ENCODE assay signal across 13 cellular contexts in genomic region chr19:37333457-37333856, GRCh38. TPM values are rescaled to one million over a fixed set of nuclear protein-coding genes. Genes with fewer than 3 reads are reported as not detected.
DNase-seq lines count a peak whose midpoint lies in the region; ATAC-seq, FAIRE-seq and TF ChIP-seq lines count a peak whose summit lies in the region.
"Had no signal": no experiment of that assay in that cellular context is flagged by ENCODE, and none has a peak within 500 bp of the region (broad histone marks: within the 10 kb centered on the region; RNA-seq: fewer than 3 reads in every experiment).

No MANE protein-coding gene starts in this region.

- H3K9me3 Mint-ChIP-seq in astrocyte (ENCODE audit: unreplicated experiment) (no peaks in the 10 kb centered on the region), immature natural killer cell (peaks cover 0 to 2% (median 0%) of the 10 kb centered on the region in 6 donors)

- H3K36me3 ChIP-seq in astrocyte (ENCODE audit: insufficient read depth, low read length) = peaks cover 14% of the 10 kb centered on the region
- peaks cover 4 to 8% of the 10 kb centered on the region in 2 experiments for H3K36me3 ChIP-seq in trophoblast cell (ENCODE audit: control insufficient read depth in 1 of 2, insufficient read depth in 2 of 2, low read length in 2 of 2)

- H2AK5ac ChIP-seq in trophoblast cell (ENCODE audit: low read length) = no peak overlapping the region

- no peak for FAIRE-seq in astrocyte (lab: Jason Lieb, UNC)

- ATAC-seq in omental fat pad (ENCODE audit: low FRiP score) (no peak), GM18907 (IDR thresholded peaks at IDR 0.05; ENCODE audit: unreplicated experiment) (no peak)

- H3K23ac ChIP-seq in trophoblast cell (ENCODE audit: low read length) = no peak overlapping the region

- peaks cover 7% of the 10 kb centered on the region for H3K4me1 Mint-ChIP-seq in astrocyte (ENCODE audit: low read depth, unreplicated experiment)
- peaks cover 24 to 31% of the 10 kb centered on the region in 2 donors for H3K4me1 Mint-ChIP-seq in immature natural killer cell

- H3K27me3 Mint-ChIP-seq in astrocyte (ENCODE audit: low read depth, unreplicated experiment) (no peaks in the 10 kb centered on the region), immature natural killer cell (ENCODE audit: low read depth in 3 of 3) (peaks cover 0 to 2% (median 0%) of the 10 kb centered on the region in 3 donors)
- H3K27me3 Mint-ChIP-seq: stimulated activated naive CD8-positive, alpha-beta T cell treated with anti-CD3 and anti-CD28 coated beads, Interleukin-15, Interleukin-2, amounts not matched to agents 100 ng/mL and 50 ng/mL, for 24 hours had no signal

- no peak overlapping the region for H3K14ac ChIP-seq in trophoblast cell (ENCODE audit: low read length)

- DNase-seq in Caki2 (ENCODE audit: low read depth) = peak; percentile 26
- DNase-seq in astrocyte (ENCODE audit: low read depth) = peak; percentile 13
- no peak for DNase-seq in immature natural killer cell
- DNase-seq in omental fat pad (ENCODE audit: low spot score) = no peak
- no peak for DNase-seq in activated CD4-positive, alpha-beta T cell treated with anti-CD3 and anti-CD28 coated beads, Interleukin-2, amount 50 U/mL, for 1 hour
- no peak for DNase-seq in trophoblast cell
- DNase-seq: NCI-H1930 had no signal

- no peak overlapping the region for H2BK120ac ChIP-seq in trophoblast cell (ENCODE audit: insufficient read depth, low read length, poor library complexity)

- H4K91ac ChIP-seq in trophoblast cell (ENCODE audit: low read depth, low read length) = no peak overlapping the region

- peaks cover 6% of the 10 kb centered on the region for H3K4me1 ChIP-seq in astrocyte (ENCODE audit: insufficient read depth, low read length)
- H3K4me1 ChIP-seq in trophoblast cell (ENCODE audit: control insufficient read depth in 1 of 2, insufficient read depth in 2 of 2, low read length in 2 of 2) = peaks cover 10 to 13% of the 10 kb centered on the region in 2 experiments

- H3K27ac ChIP-seq in 22Rv1 = peak overlapping the region; percentile 33
- no peak overlapping the region for H3K27ac ChIP-seq in astrocyte (ENCODE audit: low read depth, low read length)
- no peak overlapping the region for H3K27ac ChIP-seq in trophoblast cell (ENCODE audit: low read depth, low read length)
- H3K27ac ChIP-seq: C4-2B, KMS-11, SJSA1 had no signal

- H3K36me3 Mint-ChIP-seq in astrocyte (ENCODE audit: low read depth, unreplicated experiment) (peaks cover 33% of the 10 kb centered on the region), immature natural killer cell (peaks cover 7 to 28% (median 22%) of the 10 kb centered on the region in 3 donors)

- H3K9ac ChIP-seq in astrocyte (ENCODE audit: low read length) (no peak overlapping the region), trophoblast cell (ENCODE audit: low read length) (no peak overlapping the region)
- H3K9ac ChIP-seq: KMS-11 had no signal

- WGBS in trophoblast cell (ENCODE audit: extremely low coverage, insufficient coverage, insufficient read length) = no CpG with 5 or more reads among the region's 1 CpG

- no peak overlapping the region for H2BK5ac ChIP-seq in trophoblast cell (ENCODE audit: low read depth, low read length, poor library complexity)

- H3K4ac ChIP-seq in trophoblast cell (ENCODE audit: low read depth, low read length) = no peak overlapping the region

- H3K79me1 ChIP-seq in trophoblast cell (ENCODE audit: low read length) = peaks cover 4% of the 10 kb centered on the region

- no peak overlapping the region for H4K8ac ChIP-seq in trophoblast cell (ENCODE audit: low read depth, low read length)

- peak overlapping the region; percentile 22 for H3K27ac Mint-ChIP-seq in astrocyte (ENCODE audit: unreplicated experiment)
- peak overlapping the region in 2 of 6 donors; percentile 12 to 57 for H3K27ac Mint-ChIP-seq in immature natural killer cell
- H3K27ac Mint-ChIP-seq: stimulated activated naive CD8-positive, alpha-beta T cell treated with anti-CD3 and anti-CD28 coated beads, Interleukin-15, Interleukin-2, amounts not matched to agents 100 ng/mL and 50 ng/mL, for 24 hours had no signal

- H3K27me3 ChIP-seq in astrocyte (ENCODE audit: insufficient read depth, low read length) = no peaks in the 10 kb centered on the region
- H3K27me3 ChIP-seq in trophoblast cell (ENCODE audit: insufficient read depth, low read length) = no peaks in the 10 kb centered on the region
- H3K27me3 ChIP-seq: SJSA1 had no signal

- in situ Hi-C loops in Caki2 (cut with HindIII; ENCODE audit: low pct_unique_long_range_greater_than_20kb, low sequenced_read_pairs) = no loop called here

- no peak overlapping the region for H3K18ac ChIP-seq in trophoblast cell (ENCODE audit: low read length)

- TF ChIP-seq CTCF in 22Rv1 (IDR thresholded peaks at IDR 0.05) (no peak), astrocyte (IDR thresholded peaks at IDR 0.05; ENCODE audit: insufficient read depth, low read depth, low read length) (no peak), omental fat pad (IDR thresholded peaks at IDR 0.05) (no peak)

- no peak overlapping the region for H4K12ac ChIP-seq in trophoblast cell (ENCODE audit: low read depth, low read length)

- H3K4me3 ChIP-seq in astrocyte (ENCODE audit: insufficient read depth, low read depth, low read length) (no peak overlapping the region), trophoblast cell (ENCODE audit: low read depth, low read length) (no peak overlapping the region)

- H4K20me1 ChIP-seq in astrocyte (ENCODE audit: insufficient read depth, low read length) = peaks cover 5% of the 10 kb centered on the region

- H3K4me3 Mint-ChIP-seq in astrocyte (ENCODE audit: unreplicated experiment) (peak overlapping the region; percentile 93), immature natural killer cell (peak overlapping the region in 3 of 5 donors; percentile 48 to 94 (median 89))

- H3K4me2 ChIP-seq in astrocyte (ENCODE audit: low read length) (no peak overlapping the region), trophoblast cell (ENCODE audit: low read length) (no peak overlapping the region)
- H3K4me2 ChIP-seq: KMS-11 had no signal

- H2BK12ac ChIP-seq in trophoblast cell (ENCODE audit: low read length) = no peak overlapping the region

- H3K9me3 ChIP-seq in astrocyte (ENCODE audit: insufficient read depth, low read depth, low read length) (no peaks in the 10 kb centered on the region), trophoblast cell (ENCODE audit: insufficient read depth, low read depth, low read length) (no peaks in the 10 kb centered on the region)

- H3K79me2 ChIP-seq in astrocyte (ENCODE audit: insufficient read depth, low read length) (peaks cover 25% of the 10 kb centered on the region), trophoblast cell (ENCODE audit: control insufficient read depth, insufficient read depth, low read length, poor library complexity) (peaks cover 5% of the 10 kb centered on the region)

- H2AFZ ChIP-seq in astrocyte (ENCODE audit: low read depth, low read length) (no peak overlapping the region), trophoblast cell (ENCODE audit: insufficient read depth, low read length, poor library complexity) (no peak overlapping the region)

RNA-seq across cellular contexts. Expression of gene ZNF527, which starts 37.4 kb away (rescaled TPM):
- 2.1 and 7.6 TPM in 2 replicates for total RNA-seq in Caki2 (2014; rRNA removed; shearing (Covaris generic); ENCODE audit: low replicate concordance)
- total RNA-seq in astrocyte (3.7 and 4.5 TPM in 2 replicates), omental fat pad (1 to 10 TPM; 3.7 to 7.4 (median 4.6) TPM)
- polyA plus RNA-seq in immature natural killer cell = 1 to 10 TPM; 8.1 to 9.9 (median 9.5) TPM
- 1.7 TPM in 2 replicates for polyA plus RNA-seq in trophoblast cell (2013)

Comparison
In these comparisons a context has a peak if more than half of its experiments do, and no peak if none do; other contexts are left out.
1. DNase-seq: peak in Caki2 (single experiment) and astrocyte (single experiment); none in immature natural killer cell (0 of 3), omental fat pad (single experiment), activated CD4-positive, alpha-beta T cell treated with anti-CD3 and anti-CD28 coated beads, Interleukin-2, amount 50 U/mL, for 1 hour (single experiment) and trophoblast cell (0 of 2).